Comparison of ENCODE assay signal across 10 cellular contexts in the genomic region with DNA sequence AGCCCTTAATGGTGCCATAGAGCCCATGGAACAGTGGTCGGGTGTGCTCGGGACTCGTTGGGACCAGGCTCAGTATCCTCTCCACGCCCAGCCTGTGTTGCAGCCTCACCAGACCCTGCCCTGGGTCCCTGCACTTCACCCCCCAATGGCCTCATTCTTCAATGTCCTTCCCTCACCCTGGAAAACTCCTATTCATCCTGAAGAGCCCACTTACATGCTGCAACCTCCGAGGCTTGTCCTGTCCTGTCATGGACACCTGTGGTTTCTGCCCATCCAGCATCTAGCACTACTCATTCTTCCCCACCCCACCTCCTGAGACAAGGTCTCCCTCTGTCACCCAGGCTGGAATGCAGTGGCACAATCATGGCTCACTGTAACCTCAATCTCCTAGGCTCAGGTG. TPM values are rescaled to one million over a fixed set of nuclear protein-coding genes. Genes with fewer than 3 reads are reported as not detected.
"Had no signal": no experiment of that assay in that cellular context is flagged by ENCODE, and none has a peak within 500 bp of the region (broad histone marks: within the 10 kb centered on the region; RNA-seq: fewer than 3 reads in every experiment).

No MANE protein-coding gene starts in this region.

- H3K27ac ChIP-seq: HL-60 had no signal

- H3K4me1 Mint-ChIP-seq: GM23338 had no signal

- H3K9me3 Mint-ChIP-seq: HFFc6 had no signal

- H3K4me3 ChIP-seq: GM23338 had no signal

- H3K4me3 Mint-ChIP-seq: GM23338, H9, HFFc6, IgD-negative memory B cell had no signal

- DNase-seq: H9, HCEC 1CT, HFFc6, KBM-7 had no signal

- H3K36me3 Mint-ChIP-seq: IgD-negative memory B cell had no signal

- H3K27ac Mint-ChIP-seq: GM23338, H9, HFFc6, IgD-negative memory B cell had no signal

RNA-seq across cellular contexts. Expression of gene MMD2, which starts 7.7 kb away (rescaled TPM):
- total RNA-seq: H1, HepG2, HFFc6, HT1080 had no signal
